1 cellular context compared by ENCODE assay signal in the genomic region with DNA sequence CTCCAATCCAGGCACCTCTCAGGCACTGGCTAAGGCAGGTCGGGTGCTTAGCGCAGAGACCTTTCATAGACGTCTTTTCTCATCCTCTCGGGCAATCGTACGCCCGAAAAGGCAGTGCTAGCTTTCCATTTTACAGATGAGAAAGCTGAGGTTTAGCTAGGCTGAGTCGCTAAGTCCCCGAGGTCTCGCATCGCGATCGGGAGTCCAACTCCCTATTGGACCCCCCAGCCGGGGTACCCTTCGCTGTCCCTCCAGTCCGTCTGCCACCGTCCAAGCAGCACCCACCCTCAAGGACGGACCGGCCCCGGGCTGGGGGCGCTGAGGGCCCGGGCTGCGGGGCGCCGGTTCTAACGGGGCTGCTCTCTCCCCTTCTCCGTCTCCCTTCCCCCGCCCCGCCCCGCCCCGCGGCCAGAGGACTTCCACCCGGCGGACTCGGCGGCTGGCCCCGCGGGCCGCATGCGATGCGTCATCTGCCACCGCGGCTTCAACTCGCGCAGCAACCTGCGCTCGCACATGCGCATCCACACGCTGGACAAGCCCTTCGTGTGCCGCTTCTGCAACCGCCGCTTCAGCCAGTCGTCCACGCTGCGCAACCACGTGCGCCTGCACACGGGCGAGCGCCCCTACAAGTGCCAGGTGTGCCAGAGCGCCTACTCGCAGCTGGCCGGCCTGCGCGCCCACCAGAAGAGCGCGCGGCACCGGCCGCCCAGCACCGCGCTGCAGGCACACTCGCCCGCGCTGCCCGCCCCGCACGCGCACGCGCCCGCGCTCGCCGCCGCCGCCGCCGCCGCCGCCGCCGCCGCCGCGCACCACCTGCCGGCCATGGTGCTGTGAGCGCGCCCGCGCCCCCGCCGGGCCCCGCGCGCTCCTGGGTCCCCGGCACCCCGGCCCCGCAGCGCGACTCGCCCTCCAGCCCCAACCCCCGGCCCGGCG.
A peak's percentile ranks its signal among the peaks of the same experiment; 100 is the strongest.
TF ChIP-seq lines count a peak whose summit lies in the region.

No MANE protein-coding gene starts in this region.

TF ChIP-seq in SK-N-SH, 30 proteins besides CTCF, POLR2A, EP300 and RAD21:
- no peak for TF ChIP-seq TAF1 (IDR thresholded peaks at IDR 0.05; ENCODE audit: borderline replicate concordance, low read depth, low read length)
- TF ChIP-seq MXI1 (IDR thresholded peaks at IDR 0.05; ENCODE audit: low read depth, low read length), result peak; percentile 77
- TF ChIP-seq, protein P1, sequence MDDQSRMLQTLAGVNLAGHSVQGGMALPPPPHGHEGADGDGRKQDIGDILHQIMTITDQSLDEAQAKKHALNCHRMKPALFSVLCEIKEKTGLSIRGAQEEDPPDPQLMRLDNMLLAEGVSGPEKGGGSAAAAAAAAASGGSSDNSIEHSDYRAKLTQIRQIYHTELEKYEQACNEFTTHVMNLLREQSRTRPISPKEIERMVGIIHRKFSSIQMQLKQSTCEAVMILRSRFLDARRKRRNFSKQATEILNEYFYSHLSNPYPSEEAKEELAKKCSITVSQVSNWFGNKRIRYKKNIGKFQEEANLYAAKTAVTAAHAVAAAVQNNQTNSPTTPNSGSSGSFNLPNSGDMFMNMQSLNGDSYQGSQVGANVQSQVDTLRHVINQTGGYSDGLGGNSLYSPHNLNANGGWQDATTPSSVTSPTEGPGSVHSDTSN (IDR thresholded peaks at IDR 0.05), result no peak
- no peak for TF ChIP-seq TEAD4 (IDR thresholded peaks at IDR 0.05; ENCODE audit: borderline replicate concordance, insufficient read depth)
- TF ChIP-seq EZH2phosphoT487 (IDR thresholded peaks at IDR 0.05; ENCODE audit: borderline replicate concordance, low read depth), result no peak
- TF ChIP-seq GATA2 (CRISPR knock-in tag; IDR thresholded peaks at IDR 0.05), result no peak
- no peak for TF ChIP-seq JUND (IDR thresholded peaks at IDR 0.05)
- TF ChIP-seq RXRA (IDR thresholded peaks at IDR 0.05; ENCODE audit: borderline replicate concordance, low read depth), result no peak
- no peak for TF ChIP-seq CHD2 (IDR thresholded peaks at IDR 0.05; ENCODE audit: low read length, partially characterized antibody)
- no peak for TF ChIP-seq RCOR1 (IDR thresholded peaks at IDR 0.05; ENCODE audit: low read length)
- peak; percentile 38; the same call in 1 of the 2 replicates for TF ChIP-seq FOSL2 (IDR thresholded peaks at IDR 0.05; ENCODE audit: borderline replicate concordance, low read depth)
- TF ChIP-seq SIN3A (IDR thresholded peaks at IDR 0.05; ENCODE audit: borderline replicate concordance, low read depth, low read length), result 0 out of 2 replicates have a peak, but pooled peaks have one; percentile 42
- TF ChIP-seq, protein P2, sequence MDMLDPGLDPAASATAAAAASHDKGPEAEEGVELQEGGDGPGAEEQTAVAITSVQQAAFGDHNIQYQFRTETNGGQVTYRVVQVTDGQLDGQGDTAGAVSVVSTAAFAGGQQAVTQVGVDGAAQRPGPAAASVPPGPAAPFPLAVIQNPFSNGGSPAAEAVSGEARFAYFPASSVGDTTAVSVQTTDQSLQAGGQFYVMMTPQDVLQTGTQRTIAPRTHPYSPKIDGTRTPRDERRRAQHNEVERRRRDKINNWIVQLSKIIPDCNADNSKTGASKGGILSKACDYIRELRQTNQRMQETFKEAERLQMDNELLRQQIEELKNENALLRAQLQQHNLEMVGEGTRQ (IDR thresholded peaks at IDR 0.05; ENCODE audit: borderline replicate concordance, low read depth, low read length), result no peak
- TF ChIP-seq NRF1 (IDR thresholded peaks at IDR 0.05; ENCODE audit: low read depth, low read length), result peak; percentile 91
- TF ChIP-seq, protein P3, sequence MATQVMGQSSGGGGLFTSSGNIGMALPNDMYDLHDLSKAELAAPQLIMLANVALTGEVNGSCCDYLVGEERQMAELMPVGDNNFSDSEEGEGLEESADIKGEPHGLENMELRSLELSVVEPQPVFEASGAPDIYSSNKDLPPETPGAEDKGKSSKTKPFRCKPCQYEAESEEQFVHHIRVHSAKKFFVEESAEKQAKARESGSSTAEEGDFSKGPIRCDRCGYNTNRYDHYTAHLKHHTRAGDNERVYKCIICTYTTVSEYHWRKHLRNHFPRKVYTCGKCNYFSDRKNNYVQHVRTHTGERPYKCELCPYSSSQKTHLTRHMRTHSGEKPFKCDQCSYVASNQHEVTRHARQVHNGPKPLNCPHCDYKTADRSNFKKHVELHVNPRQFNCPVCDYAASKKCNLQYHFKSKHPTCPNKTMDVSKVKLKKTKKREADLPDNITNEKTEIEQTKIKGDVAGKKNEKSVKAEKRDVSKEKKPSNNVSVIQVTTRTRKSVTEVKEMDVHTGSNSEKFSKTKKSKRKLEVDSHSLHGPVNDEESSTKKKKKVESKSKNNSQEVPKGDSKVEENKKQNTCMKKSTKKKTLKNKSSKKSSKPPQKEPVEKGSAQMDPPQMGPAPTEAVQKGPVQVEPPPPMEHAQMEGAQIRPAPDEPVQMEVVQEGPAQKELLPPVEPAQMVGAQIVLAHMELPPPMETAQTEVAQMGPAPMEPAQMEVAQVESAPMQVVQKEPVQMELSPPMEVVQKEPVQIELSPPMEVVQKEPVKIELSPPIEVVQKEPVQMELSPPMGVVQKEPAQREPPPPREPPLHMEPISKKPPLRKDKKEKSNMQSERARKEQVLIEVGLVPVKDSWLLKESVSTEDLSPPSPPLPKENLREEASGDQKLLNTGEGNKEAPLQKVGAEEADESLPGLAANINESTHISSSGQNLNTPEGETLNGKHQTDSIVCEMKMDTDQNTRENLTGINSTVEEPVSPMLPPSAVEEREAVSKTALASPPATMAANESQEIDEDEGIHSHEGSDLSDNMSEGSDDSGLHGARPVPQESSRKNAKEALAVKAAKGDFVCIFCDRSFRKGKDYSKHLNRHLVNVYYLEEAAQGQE (IDR thresholded peaks at IDR 0.05; ENCODE audit: low read depth, low read length), result no peak
- TF ChIP-seq, protein P4, sequence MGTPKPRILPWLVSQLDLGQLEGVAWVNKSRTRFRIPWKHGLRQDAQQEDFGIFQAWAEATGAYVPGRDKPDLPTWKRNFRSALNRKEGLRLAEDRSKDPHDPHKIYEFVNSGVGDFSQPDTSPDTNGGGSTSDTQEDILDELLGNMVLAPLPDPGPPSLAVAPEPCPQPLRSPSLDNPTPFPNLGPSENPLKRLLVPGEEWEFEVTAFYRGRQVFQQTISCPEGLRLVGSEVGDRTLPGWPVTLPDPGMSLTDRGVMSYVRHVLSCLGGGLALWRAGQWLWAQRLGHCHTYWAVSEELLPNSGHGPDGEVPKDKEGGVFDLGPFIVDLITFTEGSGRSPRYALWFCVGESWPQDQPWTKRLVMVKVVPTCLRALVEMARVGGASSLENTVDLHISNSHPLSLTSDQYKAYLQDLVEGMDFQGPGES (IDR thresholded peaks at IDR 0.05; ENCODE audit: low read depth, low read length), result no peak
- no peak for TF ChIP-seq YY1 (IDR thresholded peaks at IDR 0.05; ENCODE audit: low read depth)
- no peak for TF ChIP-seq RFX5 (IDR thresholded peaks at IDR 0.05; ENCODE audit: low read length)
- no peak for TF ChIP-seq ELF1 (IDR thresholded peaks at IDR 0.05)
- no peak for TF ChIP-seq FOXJ3 (CRISPR knock-in tag; IDR thresholded peaks at IDR 0.05)
- TF ChIP-seq, protein P5, sequence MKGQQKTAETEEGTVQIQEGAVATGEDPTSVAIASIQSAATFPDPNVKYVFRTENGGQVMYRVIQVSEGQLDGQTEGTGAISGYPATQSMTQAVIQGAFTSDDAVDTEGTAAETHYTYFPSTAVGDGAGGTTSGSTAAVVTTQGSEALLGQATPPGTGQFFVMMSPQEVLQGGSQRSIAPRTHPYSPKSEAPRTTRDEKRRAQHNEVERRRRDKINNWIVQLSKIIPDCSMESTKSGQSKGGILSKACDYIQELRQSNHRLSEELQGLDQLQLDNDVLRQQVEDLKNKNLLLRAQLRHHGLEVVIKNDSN (IDR thresholded peaks at IDR 0.05; ENCODE audit: borderline replicate concordance, low read depth), result no peak
- TF ChIP-seq, protein P6, sequence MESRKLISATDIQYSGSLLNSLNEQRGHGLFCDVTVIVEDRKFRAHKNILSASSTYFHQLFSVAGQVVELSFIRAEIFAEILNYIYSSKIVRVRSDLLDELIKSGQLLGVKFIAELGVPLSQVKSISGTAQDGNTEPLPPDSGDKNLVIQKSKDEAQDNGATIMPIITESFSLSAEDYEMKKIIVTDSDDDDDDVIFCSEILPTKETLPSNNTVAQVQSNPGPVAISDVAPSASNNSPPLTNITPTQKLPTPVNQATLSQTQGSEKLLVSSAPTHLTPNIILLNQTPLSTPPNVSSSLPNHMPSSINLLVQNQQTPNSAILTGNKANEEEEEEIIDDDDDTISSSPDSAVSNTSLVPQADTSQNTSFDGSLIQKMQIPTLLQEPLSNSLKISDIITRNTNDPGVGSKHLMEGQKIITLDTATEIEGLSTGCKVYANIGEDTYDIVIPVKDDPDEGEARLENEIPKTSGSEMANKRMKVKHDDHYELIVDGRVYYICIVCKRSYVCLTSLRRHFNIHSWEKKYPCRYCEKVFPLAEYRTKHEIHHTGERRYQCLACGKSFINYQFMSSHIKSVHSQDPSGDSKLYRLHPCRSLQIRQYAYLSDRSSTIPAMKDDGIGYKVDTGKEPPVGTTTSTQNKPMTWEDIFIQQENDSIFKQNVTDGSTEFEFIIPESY (IDR thresholded peaks at IDR 0.05; ENCODE audit: borderline replicate concordance, low read depth), result no peak
- TF ChIP-seq, protein P7, sequence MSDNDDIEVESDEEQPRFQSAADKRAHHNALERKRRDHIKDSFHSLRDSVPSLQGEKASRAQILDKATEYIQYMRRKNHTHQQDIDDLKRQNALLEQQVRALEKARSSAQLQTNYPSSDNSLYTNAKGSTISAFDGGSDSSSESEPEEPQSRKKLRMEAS (IDR thresholded peaks at IDR 0.05; ENCODE audit: low read depth), result peak; percentile 91
